Comparison of ENCODE assay signal across 8 cellular contexts in the genomic region with DNA sequence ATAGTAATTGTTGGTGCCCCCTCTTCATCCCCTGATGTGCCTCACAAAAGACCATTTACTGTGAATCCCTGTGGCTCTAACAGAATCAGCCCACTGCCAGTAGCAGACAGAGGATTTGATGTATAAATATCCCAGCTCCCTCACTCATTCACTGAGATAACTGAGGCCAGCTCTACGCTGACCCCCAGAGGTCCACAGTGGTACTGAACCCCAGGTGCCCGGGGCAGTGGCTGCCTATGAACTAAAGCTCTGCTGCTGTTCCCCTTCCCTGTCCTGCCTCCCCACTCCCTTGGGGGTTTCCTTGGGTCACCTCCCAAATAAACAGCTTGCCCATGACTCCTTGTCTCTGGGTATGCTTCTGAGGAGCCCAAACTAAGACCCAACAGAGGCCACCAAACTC.
A peak's percentile ranks its signal among the peaks of the same experiment; 100 is the strongest.
DNase-seq lines count a peak whose midpoint lies in the region; ATAC-seq and TF ChIP-seq lines count a peak whose summit lies in the region.

No MANE protein-coding gene starts in this region.

- peaks cover 0 to 95% (median 0%) of the 10 kb centered on the region in 4 donors for H3K27me3 ChIP-seq in esophagus squamous epithelium
- peaks cover 0 to 85% (median 26%) of the 10 kb centered on the region in 3 donors for H3K27me3 ChIP-seq in stomach

- intact Hi-C loops in esophagus squamous epithelium (cut with DNase I): loop anchor here (10.0 kb wide), 1 partner anchor 299 kb away; the partner anchor contains the start of gene FOXL1
- intact Hi-C loops in stomach (cut with DNase I; ENCODE audit: low total_unique reads): no loop called here

- no peak for TF ChIP-seq POLR2A in esophagus squamous epithelium (IDR thresholded peaks at IDR 0.05)
- no peak for TF ChIP-seq POLR2A in stomach (IDR thresholded peaks at IDR 0.05)

- H3K27ac ChIP-seq in esophagus squamous epithelium: no peak overlapping the region
- H3K27ac ChIP-seq in stomach: no peak overlapping the region

- no peak for ATAC-seq in GM18858 (IDR thresholded peaks at IDR 0.05; ENCODE audit: unreplicated experiment)
- no peak for ATAC-seq in GM19463 (IDR thresholded peaks at IDR 0.05; ENCODE audit: unreplicated experiment)

- H3K36me3 ChIP-seq in esophagus squamous epithelium: no peaks in the 10 kb centered on the region
- H3K36me3 ChIP-seq in stomach: peaks cover 0 to 4% (median 0%) of the 10 kb centered on the region in 4 donors

- 51 to 63% methylated on average over 2 of the region's 2 CpGs for WGBS in esophagus squamous epithelium, 2 donors
- WGBS in stomach, 5 donors: 45 to 60% (median 57%) methylated on average over 2 of the region's 2 CpGs

- no peak overlapping the region for H3K4me3 ChIP-seq in esophagus squamous epithelium
- no peak overlapping the region for H3K4me3 ChIP-seq in stomach

- H3K4me1 ChIP-seq in esophagus squamous epithelium (no peaks in the 10 kb centered on the region), stomach (no peaks in the 10 kb centered on the region)

- no peak for TF ChIP-seq EP300 in stomach (IDR thresholded peaks at IDR 0.05)

- peak; percentile 15 for DNase-seq in activated naive CD4-positive, alpha-beta T cell treated with Interleukin-2 at 50 U/mL for 16 hours
- DNase-seq in activated naive CD4-positive, alpha-beta T cell (lab: John Stamatoyannopoulos, UW): no peak
- peak; percentile 2 for DNase-seq in SHP77 treated with DMSO at 0.1 percent for 48 hours (lab: John Stamatoyannopoulos, UW)
- no peak for DNase-seq in esophagus squamous epithelium (lab: John Stamatoyannopoulos, UW)
- peak; percentile 11 for DNase-seq in stimulated activated CD8-positive, alpha-beta memory T cell treated with anti-CD3 and anti-CD28 coated beads, Interleukin-4, amount 100 ng/mL, for 24 hours (ENCODE audit: low read depth)
- no peak for DNase-seq in stomach

- H3K9me3 ChIP-seq in esophagus squamous epithelium (no peaks in the 10 kb centered on the region), stomach (peaks cover 0 to 13% (median 0%) of the 10 kb centered on the region in 4 donors)

- TF ChIP-seq CTCF in esophagus squamous epithelium (IDR thresholded peaks at IDR 0.05) (peak in 5 of 6 experiments; percentile 48 to 85 (median 59)), stomach (IDR thresholded peaks at IDR 0.05) (peak in 1 of 7 experiments; percentile 26)

Comparison
In these comparisons a context has a peak if more than half of its experiments do, and no peak if none do; other contexts are left out.
1. DNase-seq: peak in activated naive CD4-positive, alpha-beta T cell treated with Interleukin-2 at 50 U/mL for 16 hours (single experiment), SHP77 treated with DMSO at 0.1 percent for 48 hours (single experiment) and stimulated activated CD8-positive, alpha-beta memory T cell treated with anti-CD3 and anti-CD28 coated beads, Interleukin-4, amount 100 ng/mL, for 24 hours (single experiment); none in activated naive CD4-positive, alpha-beta T cell (0 of 4), esophagus squamous epithelium (single experiment) and stomach (single experiment).